27 cellular contexts compared by ENCODE assay signal in genomic region chr5:65120371-65120967, GRCh38.
DNase-seq lines count a peak whose midpoint lies in the region; ATAC-seq and TF ChIP-seq lines count a peak whose summit lies in the region.
"Had no signal": no experiment of that assay in that cellular context is flagged by ENCODE, and none has a peak within 500 bp of the region (broad histone marks: within the 10 kb centered on the region; RNA-seq: fewer than 3 reads in every experiment).

No MANE protein-coding gene starts in this region.

- H3K9me1 ChIP-seq in IMR-90 (ENCODE audit: insufficient read depth, low read length) = no peaks in the 10 kb centered on the region

- H3K4me3 ChIP-seq in IMR-90 (ENCODE audit: insufficient read depth, low read depth, low read length) = no peak overlapping the region
- H3K4me3 ChIP-seq: GM23338, PC-9, suprapubic skin had no signal

- no peak overlapping the region for H2BK15ac ChIP-seq in IMR-90 (ENCODE audit: low read depth, low read length)

- no peaks in the 10 kb centered on the region for H3K27me3 ChIP-seq in IMR-90 (ENCODE audit: control insufficient read depth, insufficient read depth, low read length)
- H3K27me3 ChIP-seq: suprapubic skin had no signal

- dilution Hi-C loops in IMR-90 (cut with HindIII; ENCODE audit: low sequenced_read_pairs, unreplicated experiment) = no loop called here

- H4K91ac ChIP-seq in IMR-90 (ENCODE audit: insufficient read depth, low read depth, low read length) = no peak overlapping the region

- in situ Hi-C loops in IMR-90 (cut with MboI; ENCODE audit: low sequenced_read_pairs) = no loop called here

- H4K5ac ChIP-seq in IMR-90 (ENCODE audit: low read depth, low read length) = peak overlapping the region; percentile 86; the same call in 1 of the 2 replicates

- BruUV-seq in IMR-90 (replicated peaks; lab: Mats Ljungman, UMichigan) = no TSS peak

- peak overlapping the region; percentile 78 for H3K18ac ChIP-seq in IMR-90 (ENCODE audit: low read depth, low read length)

- no peak for DNase-seq in IMR-90
- DNase-seq in NCI-H2029 (lab: John Stamatoyannopoulos, UW) = peak; percentile 21
- DNase-seq in NCI-H524 treated with DMSO at 0.1 percent for 48 hours (lab: John Stamatoyannopoulos, UW) = peak; percentile 42
- peak; percentile 29 for DNase-seq in iPS-NIHi11 (ENCODE audit: low spot score)
- DNase-seq in activated naive CD4-positive, alpha-beta T cell treated with Interleukin-2 at 50 U/mL for 16 hours = no peak
- no peak for DNase-seq in NCI-H1694 (lab: John Stamatoyannopoulos, UW)
- DNase-seq in DMS153 treated with DMSO at 0.1 percent for 48 hours (lab: John Stamatoyannopoulos, UW; ENCODE audit: unreplicated experiment) = no peak
- DNase-seq: activated CD8-positive, alpha-beta memory T cell treated with anti-CD3 and anti-CD28 coated beads, Interleukin-2, amount 10 ng/mL, durations not matched to agents 7 days and 5 days; activated naive CD4-positive, alpha-beta T cell; activated T-cell treated with anti-CD3 and anti-CD28 coated beads, Interleukin-2, amount 50 U/mL, for 72 hours; C1 segment of cervical spinal cord; HFFc6; hypothalamus; mesenchymal stem cell; NCI-H2227 treated with DMSO at 0.1 percent for 48 hours; NK-92 treated with Interleukin-12 subunit alpha and Interleukin-12 subunit beta, amount 100 ng/mL, for 24 hours; PC-9; SHP77 treated with DMSO at 0.1 percent for 48 hours; stimulated activated CD4-positive, alpha-beta T cell treated with anti-CD3 and anti-CD28 coated beads, Interleukin-4, amount 100 ng/mL, for 4 hours; stimulated activated naive B cell treated with anti-CD40 and anti-IgM and Interleukin-4, amounts not matched to agents 10 μg/mL and 1 μg/mL and 100 μg/mL, for 72 hours; T1000 had no signal

- no peaks in the 10 kb centered on the region; a peak in 1 of 4 replicates for H3K79me1 ChIP-seq in IMR-90 (ENCODE audit: low read depth in 1 of 2, low read length in 2 of 2)

- no peak overlapping the region; a peak in 1 of 4 replicates for H4K8ac ChIP-seq in IMR-90 (ENCODE audit: low read depth in 2 of 2, low read length in 2 of 2)

- H2AFZ ChIP-seq in IMR-90 (replicated peaks; ENCODE audit: low read length, poor library complexity) = no peak overlapping the region
- H2AFZ ChIP-seq: PC-9 had no signal

- POLR2A ChIA-PET in IMR-90 (lab: Charles Lee; ENCODE audit: unreplicated experiment) = no interaction called here

- H3K4me2 ChIP-seq in IMR-90 (ENCODE audit: low read depth, low read length) = no peak overlapping the region
- H3K4me2 ChIP-seq: GM23338, PC-9 had no signal

- no peak overlapping the region for H3K9ac ChIP-seq in IMR-90 (ENCODE audit: low read depth, low read length)

- H3K36me3 ChIP-seq in IMR-90 (ENCODE audit: control insufficient read depth, insufficient read depth, low read length) = no peaks in the 10 kb centered on the region
- H3K36me3 ChIP-seq: suprapubic skin had no signal

- no peak overlapping the region for H2BK120ac ChIP-seq in IMR-90 (ENCODE audit: low read depth, low read length)

- H3K14ac ChIP-seq in IMR-90 (replicated peaks; ENCODE audit: low read depth, low read length) = no peak overlapping the region

- CTCF ChIA-PET in IMR-90 (lab: Yijun Ruan, JAX) = no interaction called here

- H3K4me1 ChIP-seq in IMR-90 (ENCODE audit: control insufficient read depth, insufficient read depth, low read length) = peaks cover 1% of the 10 kb centered on the region; the same call in 1 of the 2 replicates
- H3K4me1 ChIP-seq: suprapubic skin had no signal

- 50% methylated on average over 1 of the region's 2 CpGs; no CpG with 5 or more reads in 1 of the 2 experiments for WGBS in IMR-90 (ENCODE audit: extremely low coverage in 2 of 2, insufficient read length in 1 of 2), 2 experiments

- H3K27ac ChIP-seq in IMR-90 (ENCODE audit: insufficient read depth, low read length) = no peak overlapping the region
- H3K27ac ChIP-seq: HL-60, PC-9, suprapubic skin had no signal

- no peak for ATAC-seq in IMR-90 (ENCODE audit: low read depth)
- no peak for ATAC-seq in HG03432 (IDR thresholded peaks at IDR 0.05; ENCODE audit: unreplicated experiment)
- ATAC-seq: activated CD8-positive, alpha-beta memory T cell treated with anti-CD3 and anti-CD28 coated beads, Interleukin-2, amount 10 ng/mL, durations not matched to agents 7 days and 5 days; activated T-cell treated with anti-CD3 and anti-CD28 coated beads, Interleukin-2, amount 50 U/mL, for 72 hours; GM23338; left lobe of liver; sciatic nerve; stimulated activated naive B cell treated with anti-CD40 and anti-IgM and Interleukin-4, amounts not matched to agents 10 μg/mL and 1 μg/mL and 100 μg/mL, for 72 hours had no signal

- intact Hi-C loops in IMR-90 (cut with micrococcal nuclease) = loop anchor here (10.0 kb wide), 1 partner anchor 184 kb away; no protein-coding TSS in a partner anchor

- H3K56ac ChIP-seq in IMR-90 (ENCODE audit: extremely low read depth, insufficient read depth, low read length) = no peak overlapping the region

- TF ChIP-seq RAD21 in IMR-90 (IDR thresholded peaks at IDR 0.05; ENCODE audit: low read length) = no peak

- no peak overlapping the region for H2BK20ac ChIP-seq in IMR-90 (ENCODE audit: low read depth, low read length)

- no peak overlapping the region for H3K4ac ChIP-seq in IMR-90 (ENCODE audit: low read depth, low read length)

- no peaks in the 10 kb centered on the region for H3K9me3 ChIP-seq in IMR-90 (ENCODE audit: control insufficient read depth, insufficient read depth, low read length)
- H3K9me3 ChIP-seq: suprapubic skin had no signal

- no peak for TF ChIP-seq CTCF in IMR-90 (conservative IDR thresholded peaks at IDR 0.05; ENCODE audit: low read depth, low read length)

- no peak for TF ChIP-seq POLR2A in IMR-90 (IDR thresholded peaks at IDR 0.05; ENCODE audit: low read depth, low read length)

- no peak overlapping the region for H2AK9ac ChIP-seq in IMR-90 (replicated peaks; ENCODE audit: low read depth, low read length, poor library complexity)

- no peak overlapping the region for H3K23ac ChIP-seq in IMR-90 (ENCODE audit: low read depth, low read length)

- no peak overlapping the region for H2AK5ac ChIP-seq in IMR-90 (ENCODE audit: low read depth, low read length)

- no peak overlapping the region for H2BK5ac ChIP-seq in IMR-90 (ENCODE audit: low read depth, low read length, poor library complexity, severe bottlenecking)

- H4K20me1 ChIP-seq in IMR-90 (ENCODE audit: insufficient read depth, low read length) = no peaks in the 10 kb centered on the region

TF ChIP-seq in IMR-90, 13 proteins besides CTCF, POLR2A, EP300 and RAD21:
- TF ChIP-seq SMC3 (IDR thresholded peaks at IDR 0.05; ENCODE audit: low read depth, low read length) (no peak), ELK1 (IDR thresholded peaks at IDR 0.05; ENCODE audit: borderline replicate concordance, low read depth, low read length) (no peak), NFE2L2 (IDR thresholded peaks at IDR 0.05; ENCODE audit: low read depth, low read length) (no peak), MAFK (IDR thresholded peaks at IDR 0.05; ENCODE audit: low read depth, low read length) (no peak), RCOR1 (IDR thresholded peaks at IDR 0.05; ENCODE audit: insufficient replicate concordance, low read length) (no peak), BHLHE40 (IDR thresholded peaks at IDR 0.05; ENCODE audit: low read depth, low read length) (no peak), CHD1 (IDR thresholded peaks at IDR 0.05; ENCODE audit: low read depth, low read length) (no peak), MXI1 (IDR thresholded peaks at IDR 0.05; ENCODE audit: borderline replicate concordance, low read depth, low read length) (no peak), USF2 (IDR thresholded peaks at IDR 0.05; ENCODE audit: low read depth, low read length) (no peak), FOS (IDR thresholded peaks at IDR 0.05; ENCODE audit: low read depth, low read length) (no peak), CEBPB (IDR thresholded peaks at IDR 0.05; ENCODE audit: low read depth, low read length) (no peak), RFX5 (IDR thresholded peaks at IDR 0.05; ENCODE audit: low read depth, low read length) (no peak)

Comparison
In these comparisons a context has a peak if more than half of its experiments do, and no peak if none do; other contexts are left out.
1. DNase-seq: peak in NCI-H2029 (single experiment), NCI-H524 treated with DMSO at 0.1 percent for 48 hours (single experiment) and iPS-NIHi11 (single experiment); none in IMR-90 (single experiment), activated naive CD4-positive, alpha-beta T cell treated with Interleukin-2 at 50 U/mL for 16 hours (single experiment), NCI-H1694 (single experiment) and DMS153 treated with DMSO at 0.1 percent for 48 hours (single experiment).